ENCODE assay signal across 24 cellular contexts in genomic region chr5:160488394-160488943, GRCh38.
"Had no signal": no experiment of that assay in that cellular context is flagged by ENCODE, and none has a peak within 500 bp of the region (broad histone marks: within the 10 kb centered on the region; RNA-seq: fewer than 3 reads in every experiment).

No MANE protein-coding gene starts in this region.

- H3K4me1 ChIP-seq: heart left ventricle, psoas muscle, spleen, testis, tibial nerve, upper lobe of right lung, vagina had no signal

- ATAC-seq: esophagus mucosa; heart left ventricle; left colon; left ventricle myocardium superior; psoas muscle; sciatic nerve; stimulated activated naive B cell treated with anti-CD40 and anti-IgM and Interleukin-4, amounts not matched to agents 10 μg/mL and 1 μg/mL and 100 μg/mL, for 72 hours; stimulated activated naive CD8-positive, alpha-beta T cell treated with anti-CD3 and anti-CD28 coated beads, Interleukin-15, amount 100 ng/mL, for 72 hours; upper lobe of right lung had no signal

- H3K27ac ChIP-seq: dorsolateral prefrontal cortex, heart left ventricle, psoas muscle, spleen, testis, tibial nerve, upper lobe of right lung, vagina had no signal

- H3K27me3 ChIP-seq: dorsolateral prefrontal cortex, spleen, testis, tibial nerve, upper lobe of right lung, vagina had no signal

- H3K9me3 Mint-ChIP-seq: nephron; stimulated activated naive B cell treated with anti-CD40 and anti-IgM and Interleukin-4, amounts not matched to agents 10 μg/mL and 1 μg/mL and 100 μg/mL, for 72 hours; stimulated activated naive CD8-positive, alpha-beta T cell treated with anti-CD3 and anti-CD28 coated beads, Interleukin-15, amount 100 ng/mL, for 72 hours had no signal

- DNase-seq: dorsolateral prefrontal cortex; effector CD8-positive, alpha-beta T cell; heart left ventricle; hippocampal formation; left colon; left ventricle myocardium superior; mesenchymal stem cell; midbrain; psoas muscle; retina; spleen; stimulated activated CD4-positive, alpha-beta T cell treated with anti-CD3 and anti-CD28 coated beads, Interleukin-15, amount 100 ng/mL, for 24 hours; stimulated activated CD4-positive, alpha-beta T cell treated with anti-CD3 and anti-CD28 coated beads, Interleukin-1b, Interleukin-23, amount 100 ng/mL, for 48 hours; stimulated activated CD4-positive, alpha-beta T cell treated with anti-CD3 and anti-CD28 coated beads, Interleukin-4, amount 100 ng/mL, for 24 hours; stimulated activated naive B cell treated with anti-CD40 and anti-IgM and Interleukin-4, amounts not matched to agents 10 μg/mL and 1 μg/mL and 100 μg/mL, for 72 hours; stimulated activated naive CD8-positive, alpha-beta T cell treated with anti-CD3 and anti-CD28 coated beads, Interleukin-15, amount 100 ng/mL, for 72 hours; testis; upper lobe of right lung had no signal

- H3K4me3 Mint-ChIP-seq: nephron; stimulated activated naive B cell treated with anti-CD40 and anti-IgM and Interleukin-4, amounts not matched to agents 10 μg/mL and 1 μg/mL and 100 μg/mL, for 72 hours; stimulated activated naive CD8-positive, alpha-beta T cell treated with anti-CD3 and anti-CD28 coated beads, Interleukin-15, amount 100 ng/mL, for 72 hours had no signal

- H3K4me1 Mint-ChIP-seq: nephron had no signal

- H3K4me3 ChIP-seq: dorsolateral prefrontal cortex, heart left ventricle, lung, psoas muscle, spleen, testis, tibial nerve, upper lobe of right lung, vagina had no signal

- H3K27me3 Mint-ChIP-seq: stimulated activated naive B cell treated with anti-CD40 and anti-IgM and Interleukin-4, amounts not matched to agents 10 μg/mL and 1 μg/mL and 100 μg/mL, for 72 hours; stimulated activated naive CD8-positive, alpha-beta T cell treated with anti-CD3 and anti-CD28 coated beads, Interleukin-15, amount 100 ng/mL, for 72 hours had no signal

- H3K36me3 ChIP-seq: heart left ventricle, spleen, tibial nerve, upper lobe of right lung, vagina had no signal

- H3K27ac Mint-ChIP-seq: nephron; stimulated activated naive B cell treated with anti-CD40 and anti-IgM and Interleukin-4, amounts not matched to agents 10 μg/mL and 1 μg/mL and 100 μg/mL, for 72 hours had no signal

- H3K9me3 ChIP-seq: heart left ventricle, psoas muscle, spleen, testis, tibial nerve, upper lobe of right lung, vagina had no signal
